8 cellular contexts compared by ENCODE assay signal in genomic region chr15:64851503-64851840, GRCh38. TPM values are rescaled to one million over a fixed set of nuclear protein-coding genes. Genes with fewer than 3 reads are reported as not detected.
DNase-seq lines count a peak whose midpoint lies in the region; ATAC-seq and TF ChIP-seq lines count a peak whose summit lies in the region.

No MANE protein-coding gene starts in this region.

- TF ChIP-seq CTCF in cardiac fibroblast (IDR thresholded peaks at IDR 0.05; ENCODE audit: low read depth, low read length) (no peak), left lung (IDR thresholded peaks at IDR 0.05) (no peak), tibial artery (IDR thresholded peaks at IDR 0.05) (no peak)

- ATAC-seq in left lung (peak; percentile 55), HG02571 (IDR thresholded peaks at IDR 0.05; ENCODE audit: unreplicated experiment) (no peak), GM21390 (IDR thresholded peaks at IDR 0.05; ENCODE audit: unreplicated experiment) (no peak)

- intact Hi-C loops in left lung (cut with DNase I) = no loop called here
- intact Hi-C loops in tibial artery (cut with DNase I; ENCODE audit: low total_unique reads) = no loop called here

- H3K4me1 ChIP-seq in left lung (peaks cover 48 to 100% of the 10 kb centered on the region in 2 donors), tibial artery (peaks cover 0 to 75% (median 54%) of the 10 kb centered on the region in 4 donors)

- H3K4me3 ChIP-seq in cardiac fibroblast (replicated peaks in 1 of 2; ENCODE audit: low read depth in 2 of 2, low read length in 2 of 2) (no peak overlapping the region), left lung (peak overlapping the region in 1 of 2 donors; percentile 10), tibial artery (no peak overlapping the region)

- H3K27ac ChIP-seq in left lung (peak overlapping the region; percentile 70 to 71), tibial artery (peak overlapping the region; percentile 62 to 73)

- H3K27me3 ChIP-seq in left lung (no peaks in the 10 kb centered on the region), tibial artery (no peaks in the 10 kb centered on the region)

- DNase-seq in LHCN-M2 (ENCODE audit: low read depth) (peak; percentile 60), cardiac fibroblast (ENCODE audit: low read depth in 2 of 2) (peak; percentile 90 to 94), left lung (peak in 1 of 2 donors; percentile 28), tibial artery (peak in 1 of 2 donors; percentile 70), germinal center (ENCODE audit: low spot score) (no peak)
- DNase-seq in activated CD8-positive, alpha-beta memory T cell treated with anti-CD3 and anti-CD28 coated beads, Interleukin-2, amount 50 U/mL, for 4 hours = no peak

- H3K9me3 ChIP-seq in left lung (no peaks in the 10 kb centered on the region), tibial artery (no peaks in the 10 kb centered on the region)

- H3K36me3 ChIP-seq in left lung (peaks cover 0 to 98% of the 10 kb centered on the region in 2 donors), tibial artery (peaks cover 24 to 45% (median 40%) of the 10 kb centered on the region in 3 donors)

RNA-seq across cellular contexts. Expression of gene PLEKHO2, which starts 9.8 kb away (rescaled TPM):
- total RNA-seq in LHCN-M2 (2014; rRNA removed) (26.7 and 33.8 TPM in 2 replicates), left lung (10 to 100 TPM; 34.5 to 91.8 TPM)
- polyA plus RNA-seq in LHCN-M2 (2012) = 33.0 TPM

RNA-seq across cellular contexts. Expression of gene PIF1, which starts 26.0 kb away (rescaled TPM):
- total RNA-seq in LHCN-M2 (2014; rRNA removed) = 26.4 and 43.9 TPM in 2 replicates
- polyA plus RNA-seq in LHCN-M2 (2012) = 6.8 TPM
- total RNA-seq in left lung = 1 to 10 TPM; 1.6 to 2.7 TPM

Comparison
In these comparisons a context has a peak if more than half of its experiments do, and no peak if none do; other contexts are left out.
1. DNase-seq: peak in LHCN-M2 (single experiment) and cardiac fibroblast (2 of 2); none in germinal center (single experiment) and activated CD8-positive, alpha-beta memory T cell treated with anti-CD3 and anti-CD28 coated beads, Interleukin-2, amount 50 U/mL, for 4 hours (single experiment).